1 cellular context compared by ENCODE assay signal in the genomic region with DNA sequence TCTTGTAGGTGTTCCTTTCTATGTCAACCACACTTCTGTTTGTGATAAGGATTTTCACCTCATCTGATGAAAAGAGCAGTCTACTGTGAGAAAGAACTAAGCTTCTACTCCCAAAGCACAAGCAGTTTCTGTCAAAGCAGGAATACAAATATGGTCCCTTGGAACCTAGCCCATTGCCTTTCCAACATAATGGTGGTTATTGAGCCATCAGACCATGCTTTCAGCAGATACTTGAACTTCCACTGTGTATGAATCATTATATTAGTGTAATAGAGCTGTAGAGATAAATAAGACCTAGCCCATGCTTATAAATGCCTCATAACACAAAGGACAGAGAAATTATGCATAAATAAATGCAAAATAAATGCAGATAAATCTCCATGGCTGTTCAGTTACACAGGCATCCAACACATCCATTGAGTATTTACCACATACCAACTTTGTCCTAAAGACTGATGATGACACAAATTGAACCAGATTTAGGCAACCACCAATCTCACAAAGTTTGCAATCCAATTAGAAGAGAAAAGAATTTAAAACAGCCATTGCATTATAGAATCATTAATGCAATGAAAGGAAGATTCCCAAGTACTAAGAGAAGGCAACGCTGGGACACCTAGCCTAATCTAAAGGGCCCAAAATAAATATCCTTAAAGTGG.
TF ChIP-seq lines count a peak whose summit lies in the region.

No MANE protein-coding gene starts in this region.

TF ChIP-seq in SK-N-SH, 30 proteins besides CTCF, POLR2A, EP300 and RAD21 (continued from another document):
- TF ChIP-seq, protein P1, sequence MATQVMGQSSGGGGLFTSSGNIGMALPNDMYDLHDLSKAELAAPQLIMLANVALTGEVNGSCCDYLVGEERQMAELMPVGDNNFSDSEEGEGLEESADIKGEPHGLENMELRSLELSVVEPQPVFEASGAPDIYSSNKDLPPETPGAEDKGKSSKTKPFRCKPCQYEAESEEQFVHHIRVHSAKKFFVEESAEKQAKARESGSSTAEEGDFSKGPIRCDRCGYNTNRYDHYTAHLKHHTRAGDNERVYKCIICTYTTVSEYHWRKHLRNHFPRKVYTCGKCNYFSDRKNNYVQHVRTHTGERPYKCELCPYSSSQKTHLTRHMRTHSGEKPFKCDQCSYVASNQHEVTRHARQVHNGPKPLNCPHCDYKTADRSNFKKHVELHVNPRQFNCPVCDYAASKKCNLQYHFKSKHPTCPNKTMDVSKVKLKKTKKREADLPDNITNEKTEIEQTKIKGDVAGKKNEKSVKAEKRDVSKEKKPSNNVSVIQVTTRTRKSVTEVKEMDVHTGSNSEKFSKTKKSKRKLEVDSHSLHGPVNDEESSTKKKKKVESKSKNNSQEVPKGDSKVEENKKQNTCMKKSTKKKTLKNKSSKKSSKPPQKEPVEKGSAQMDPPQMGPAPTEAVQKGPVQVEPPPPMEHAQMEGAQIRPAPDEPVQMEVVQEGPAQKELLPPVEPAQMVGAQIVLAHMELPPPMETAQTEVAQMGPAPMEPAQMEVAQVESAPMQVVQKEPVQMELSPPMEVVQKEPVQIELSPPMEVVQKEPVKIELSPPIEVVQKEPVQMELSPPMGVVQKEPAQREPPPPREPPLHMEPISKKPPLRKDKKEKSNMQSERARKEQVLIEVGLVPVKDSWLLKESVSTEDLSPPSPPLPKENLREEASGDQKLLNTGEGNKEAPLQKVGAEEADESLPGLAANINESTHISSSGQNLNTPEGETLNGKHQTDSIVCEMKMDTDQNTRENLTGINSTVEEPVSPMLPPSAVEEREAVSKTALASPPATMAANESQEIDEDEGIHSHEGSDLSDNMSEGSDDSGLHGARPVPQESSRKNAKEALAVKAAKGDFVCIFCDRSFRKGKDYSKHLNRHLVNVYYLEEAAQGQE (IDR thresholded peaks at IDR 0.05; ENCODE audit: low read depth, low read length), result no peak
- TF ChIP-seq RCOR1 (IDR thresholded peaks at IDR 0.05; ENCODE audit: low read length), result no peak
- no peak for TF ChIP-seq FOXM1 (IDR thresholded peaks at IDR 0.05; ENCODE audit: low read depth)
- TF ChIP-seq JUND (IDR thresholded peaks at IDR 0.05), result peak; percentile 62; the same call in 1 of the 2 replicates
- no peak for TF ChIP-seq NRF1 (IDR thresholded peaks at IDR 0.05; ENCODE audit: low read depth, low read length)
- no peak for TF ChIP-seq POLR2AphosphoS5 (IDR thresholded peaks at IDR 0.05; ENCODE audit: low read depth, low read length)
- TF ChIP-seq SMC3 (IDR thresholded peaks at IDR 0.05; ENCODE audit: low read depth, low read length), result no peak
- no peak for TF ChIP-seq ELF1 (IDR thresholded peaks at IDR 0.05)
- peak; percentile 36; the same call in 1 of the 2 replicates for TF ChIP-seq FOSL2 (IDR thresholded peaks at IDR 0.05; ENCODE audit: borderline replicate concordance, low read depth)
- TF ChIP-seq EZH2phosphoT487 (IDR thresholded peaks at IDR 0.05; ENCODE audit: borderline replicate concordance, low read depth), result no peak
- TF ChIP-seq, protein P2, sequence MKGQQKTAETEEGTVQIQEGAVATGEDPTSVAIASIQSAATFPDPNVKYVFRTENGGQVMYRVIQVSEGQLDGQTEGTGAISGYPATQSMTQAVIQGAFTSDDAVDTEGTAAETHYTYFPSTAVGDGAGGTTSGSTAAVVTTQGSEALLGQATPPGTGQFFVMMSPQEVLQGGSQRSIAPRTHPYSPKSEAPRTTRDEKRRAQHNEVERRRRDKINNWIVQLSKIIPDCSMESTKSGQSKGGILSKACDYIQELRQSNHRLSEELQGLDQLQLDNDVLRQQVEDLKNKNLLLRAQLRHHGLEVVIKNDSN (IDR thresholded peaks at IDR 0.05; ENCODE audit: borderline replicate concordance, low read depth), result no peak
- TF ChIP-seq, protein P3, sequence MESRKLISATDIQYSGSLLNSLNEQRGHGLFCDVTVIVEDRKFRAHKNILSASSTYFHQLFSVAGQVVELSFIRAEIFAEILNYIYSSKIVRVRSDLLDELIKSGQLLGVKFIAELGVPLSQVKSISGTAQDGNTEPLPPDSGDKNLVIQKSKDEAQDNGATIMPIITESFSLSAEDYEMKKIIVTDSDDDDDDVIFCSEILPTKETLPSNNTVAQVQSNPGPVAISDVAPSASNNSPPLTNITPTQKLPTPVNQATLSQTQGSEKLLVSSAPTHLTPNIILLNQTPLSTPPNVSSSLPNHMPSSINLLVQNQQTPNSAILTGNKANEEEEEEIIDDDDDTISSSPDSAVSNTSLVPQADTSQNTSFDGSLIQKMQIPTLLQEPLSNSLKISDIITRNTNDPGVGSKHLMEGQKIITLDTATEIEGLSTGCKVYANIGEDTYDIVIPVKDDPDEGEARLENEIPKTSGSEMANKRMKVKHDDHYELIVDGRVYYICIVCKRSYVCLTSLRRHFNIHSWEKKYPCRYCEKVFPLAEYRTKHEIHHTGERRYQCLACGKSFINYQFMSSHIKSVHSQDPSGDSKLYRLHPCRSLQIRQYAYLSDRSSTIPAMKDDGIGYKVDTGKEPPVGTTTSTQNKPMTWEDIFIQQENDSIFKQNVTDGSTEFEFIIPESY (IDR thresholded peaks at IDR 0.05; ENCODE audit: borderline replicate concordance, low read depth), result no peak
- TF ChIP-seq GABPA (IDR thresholded peaks at IDR 0.05; ENCODE audit: low read depth), result no peak
- TF ChIP-seq MEF2A (IDR thresholded peaks at IDR 0.05; ENCODE audit: borderline replicate concordance, low read depth), result no peak
